ENCODE assay signal across 3 cellular contexts in genomic region chr9:38000332-38000731, GRCh38.
TF ChIP-seq lines count a peak whose summit lies in the region.

No MANE protein-coding gene starts in this region.

TF ChIP-seq in A549, 52 proteins besides CTCF, POLR2A, EP300 and RAD21 (continued from another document):
- TF ChIP-seq HES2 (IDR thresholded peaks at IDR 0.05) (no peak), ZFP36 (IDR thresholded peaks at IDR 0.05; ENCODE audit: borderline replicate concordance, partially characterized antibody) (no peak), MAFK (IDR thresholded peaks at IDR 0.05; ENCODE audit: partially characterized antibody) (no peak), GATA3 (IDR thresholded peaks at IDR 0.05; ENCODE audit: borderline replicate concordance) (no peak), RARB (CRISPR knock-in tag; IDR thresholded peaks at IDR 0.05) (no peak), MAZ (IDR thresholded peaks at IDR 0.05; ENCODE audit: borderline replicate concordance, low read depth, low read length) (no peak), PHF8 (IDR thresholded peaks at IDR 0.05; ENCODE audit: borderline replicate concordance, low read depth) (no peak), SREBF2 (IDR thresholded peaks at IDR 0.05) (no peak), CEBPB (IDR thresholded peaks at IDR 0.05) (no peak), ELK1 (IDR thresholded peaks at IDR 0.05; ENCODE audit: low read depth, low read length) (no peak), CBX2 (IDR thresholded peaks at IDR 0.05; ENCODE audit: borderline replicate concordance, low read depth) (no peak)
- TF ChIP-seq, protein P1, sequence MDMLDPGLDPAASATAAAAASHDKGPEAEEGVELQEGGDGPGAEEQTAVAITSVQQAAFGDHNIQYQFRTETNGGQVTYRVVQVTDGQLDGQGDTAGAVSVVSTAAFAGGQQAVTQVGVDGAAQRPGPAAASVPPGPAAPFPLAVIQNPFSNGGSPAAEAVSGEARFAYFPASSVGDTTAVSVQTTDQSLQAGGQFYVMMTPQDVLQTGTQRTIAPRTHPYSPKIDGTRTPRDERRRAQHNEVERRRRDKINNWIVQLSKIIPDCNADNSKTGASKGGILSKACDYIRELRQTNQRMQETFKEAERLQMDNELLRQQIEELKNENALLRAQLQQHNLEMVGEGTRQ (IDR thresholded peaks at IDR 0.05) = no peak
- TF ChIP-seq, protein P2, sequence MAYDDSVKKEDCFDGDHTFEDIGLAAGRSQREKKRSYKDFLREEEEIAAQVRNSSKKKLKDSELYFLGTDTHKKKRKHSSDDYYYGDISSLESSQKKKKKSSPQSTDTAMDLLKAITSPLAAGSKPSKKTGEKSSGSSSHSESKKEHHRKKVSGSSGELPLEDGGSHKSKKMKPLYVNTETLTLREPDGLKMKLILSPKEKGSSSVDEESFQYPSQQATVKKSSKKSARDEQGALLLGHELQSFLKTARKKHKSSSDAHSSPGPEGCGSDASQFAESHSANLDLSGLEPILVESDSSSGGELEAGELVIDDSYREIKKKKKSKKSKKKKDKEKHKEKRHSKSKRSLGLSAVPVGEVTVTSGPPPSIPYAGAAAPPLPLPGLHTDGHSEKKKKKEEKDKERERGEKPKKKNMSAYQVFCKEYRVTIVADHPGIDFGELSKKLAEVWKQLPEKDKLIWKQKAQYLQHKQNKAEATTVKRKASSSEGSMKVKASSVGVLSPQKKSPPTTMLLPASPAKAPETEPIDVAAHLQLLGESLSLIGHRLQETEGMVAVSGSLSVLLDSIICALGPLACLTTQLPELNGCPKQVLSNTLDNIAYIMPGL (CRISPR knock-in tag; IDR thresholded peaks at IDR 0.05; ENCODE audit: borderline replicate concordance) = no peak

TF ChIP-seq in Ishikawa, 13 proteins besides CTCF, POLR2A, EP300 and RAD21 (continued from another document):
- no peak for TF ChIP-seq REST (IDR thresholded peaks at IDR 0.05; ENCODE audit: low read depth)
- TF ChIP-seq TCF12 (IDR thresholded peaks at IDR 0.05; ENCODE audit: low read depth) = no peak
- no peak for TF ChIP-seq ZBTB7A (IDR thresholded peaks at IDR 0.05; ENCODE audit: low read depth)
- TF ChIP-seq CREB1 (IDR thresholded peaks at IDR 0.05; ENCODE audit: low read depth) = no peak
- no peak for TF ChIP-seq YY1 (IDR thresholded peaks at IDR 0.05; ENCODE audit: low read depth)
- no peak for TF ChIP-seq EGR1 (IDR thresholded peaks at IDR 0.05)
- TF ChIP-seq TAF1 (IDR thresholded peaks at IDR 0.05; ENCODE audit: low read depth) = no peak
- no peak for TF ChIP-seq MAX (IDR thresholded peaks at IDR 0.05)
- no peak for TF ChIP-seq FOXM1 (IDR thresholded peaks at IDR 0.05; ENCODE audit: borderline replicate concordance, low read depth)
- TF ChIP-seq, protein P3, sequence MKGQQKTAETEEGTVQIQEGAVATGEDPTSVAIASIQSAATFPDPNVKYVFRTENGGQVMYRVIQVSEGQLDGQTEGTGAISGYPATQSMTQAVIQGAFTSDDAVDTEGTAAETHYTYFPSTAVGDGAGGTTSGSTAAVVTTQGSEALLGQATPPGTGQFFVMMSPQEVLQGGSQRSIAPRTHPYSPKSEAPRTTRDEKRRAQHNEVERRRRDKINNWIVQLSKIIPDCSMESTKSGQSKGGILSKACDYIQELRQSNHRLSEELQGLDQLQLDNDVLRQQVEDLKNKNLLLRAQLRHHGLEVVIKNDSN (IDR thresholded peaks at IDR 0.05) = no peak
- no peak for TF ChIP-seq NFIC (IDR thresholded peaks at IDR 0.05)

TF ChIP-seq in K562, 482 proteins besides CTCF, POLR2A, EP300 and RAD21 (continued from another document):
- TF ChIP-seq, protein P4, sequence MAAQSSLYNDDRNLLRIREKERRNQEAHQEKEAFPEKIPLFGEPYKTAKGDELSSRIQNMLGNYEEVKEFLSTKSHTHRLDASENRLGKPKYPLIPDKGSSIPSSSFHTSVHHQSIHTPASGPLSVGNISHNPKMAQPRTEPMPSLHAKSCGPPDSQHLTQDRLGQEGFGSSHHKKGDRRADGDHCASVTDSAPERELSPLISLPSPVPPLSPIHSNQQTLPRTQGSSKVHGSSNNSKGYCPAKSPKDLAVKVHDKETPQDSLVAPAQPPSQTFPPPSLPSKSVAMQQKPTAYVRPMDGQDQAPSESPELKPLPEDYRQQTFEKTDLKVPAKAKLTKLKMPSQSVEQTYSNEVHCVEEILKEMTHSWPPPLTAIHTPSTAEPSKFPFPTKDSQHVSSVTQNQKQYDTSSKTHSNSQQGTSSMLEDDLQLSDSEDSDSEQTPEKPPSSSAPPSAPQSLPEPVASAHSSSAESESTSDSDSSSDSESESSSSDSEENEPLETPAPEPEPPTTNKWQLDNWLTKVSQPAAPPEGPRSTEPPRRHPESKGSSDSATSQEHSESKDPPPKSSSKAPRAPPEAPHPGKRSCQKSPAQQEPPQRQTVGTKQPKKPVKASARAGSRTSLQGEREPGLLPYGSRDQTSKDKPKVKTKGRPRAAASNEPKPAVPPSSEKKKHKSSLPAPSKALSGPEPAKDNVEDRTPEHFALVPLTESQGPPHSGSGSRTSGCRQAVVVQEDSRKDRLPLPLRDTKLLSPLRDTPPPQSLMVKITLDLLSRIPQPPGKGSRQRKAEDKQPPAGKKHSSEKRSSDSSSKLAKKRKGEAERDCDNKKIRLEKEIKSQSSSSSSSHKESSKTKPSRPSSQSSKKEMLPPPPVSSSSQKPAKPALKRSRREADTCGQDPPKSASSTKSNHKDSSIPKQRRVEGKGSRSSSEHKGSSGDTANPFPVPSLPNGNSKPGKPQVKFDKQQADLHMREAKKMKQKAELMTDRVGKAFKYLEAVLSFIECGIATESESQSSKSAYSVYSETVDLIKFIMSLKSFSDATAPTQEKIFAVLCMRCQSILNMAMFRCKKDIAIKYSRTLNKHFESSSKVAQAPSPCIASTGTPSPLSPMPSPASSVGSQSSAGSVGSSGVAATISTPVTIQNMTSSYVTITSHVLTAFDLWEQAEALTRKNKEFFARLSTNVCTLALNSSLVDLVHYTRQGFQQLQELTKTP (IDR thresholded peaks at IDR 0.05; ENCODE audit: low read depth in 1 of 2, partially characterized antibody in 2 of 2) = no peak
- no peak for TF ChIP-seq RUNX1 (IDR thresholded peaks at IDR 0.05; ENCODE audit: low read depth)
